Comparison of ENCODE assay signal across 22 cellular contexts in the genomic region with DNA sequence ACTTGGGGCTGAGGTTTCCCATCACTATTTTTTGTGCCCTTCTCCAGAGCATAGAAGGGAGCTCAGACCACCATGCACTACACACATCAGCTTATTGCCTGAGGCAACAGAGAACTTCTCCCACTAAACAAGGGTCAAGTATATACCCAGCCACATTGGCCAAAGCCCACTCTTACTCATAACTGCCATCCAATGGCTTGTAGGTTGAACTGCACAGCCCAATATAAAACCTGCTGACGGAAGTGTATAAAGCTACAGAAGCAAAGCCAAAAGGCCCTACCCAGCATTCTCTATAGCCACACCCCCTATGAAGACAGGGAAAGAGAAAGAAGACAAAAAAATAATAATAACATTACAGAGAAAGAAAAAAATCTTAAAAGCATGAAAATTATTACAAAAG.
DNase-seq lines count a peak whose midpoint lies in the region; ATAC-seq and TF ChIP-seq lines count a peak whose summit lies in the region.
"Had no signal": no experiment of that assay in that cellular context is flagged by ENCODE, and none has a peak within 500 bp of the region (broad histone marks: within the 10 kb centered on the region; RNA-seq: fewer than 3 reads in every experiment).

No MANE protein-coding gene starts in this region.

- intact Hi-C loops in posterior cingulate gyrus (cut with DNase I): no loop called here
- intact Hi-C loops in activated naive CD4-positive, alpha-beta T cell treated with anti-CD3 and anti-CD28 coated beads for 36 hours (cut with micrococcal nuclease): no loop called here
- intact Hi-C loops in PC-3 (cut with micrococcal nuclease): no loop called here

- H3K36me3 Mint-ChIP-seq in GM23338 (ENCODE audit: low read depth) (peaks cover 24% of the 10 kb centered on the region), endodermal cell (ENCODE audit: low read depth) (peaks cover 49% of the 10 kb centered on the region)
- H3K36me3 Mint-ChIP-seq in activated naive CD4-positive, alpha-beta T cell treated with anti-CD3 and anti-CD28 coated beads for 36 hours (ENCODE audit: low read depth): peaks cover 39% of the 10 kb centered on the region

- H4K20me1 ChIP-seq in GM23338 (replicated peaks; ENCODE audit: insufficient read depth) (no peaks in the 10 kb centered on the region), PC-3 (ENCODE audit: low read length) (no peaks in the 10 kb centered on the region)
- H4K20me1 ChIP-seq: BLaER1 treated with 17β-estradiol and CSF1 and Interleukin-3, amounts not matched to agents 10 nM and 100 nM had no signal

- H3K9ac ChIP-seq in endodermal cell (ENCODE audit: extremely low read depth, low read length, poor library complexity, severe bottlenecking): no peak overlapping the region
- H3K9ac ChIP-seq in PC-3 (ENCODE audit: low read length): no peak overlapping the region
- H3K9ac ChIP-seq: BLaER1 treated with 17β-estradiol and CSF1 and Interleukin-3, amounts not matched to agents 10 nM and 100 nM had no signal

- H3K79me2 ChIP-seq in GM23338 (replicated peaks; ENCODE audit: insufficient read depth) (peaks cover 42% of the 10 kb centered on the region), PC-3 (ENCODE audit: low read length) (0 out of 2 replicates have a peak, but pooled peaks cover 3% of the 10 kb centered on the region)

- CTCF ChIA-PET in activated naive CD4-positive, alpha-beta T cell treated with anti-CD3 and anti-CD28 coated beads for 36 hours (lab: Charles Lee): interaction anchor here (1.9 kb wide), 1 partner anchor 8 kb away, joined by 8 read pairs; no protein-coding TSS in a partner anchor
- CTCF ChIA-PET in PC-3 (lab: Charles Lee): no interaction called here

- no peak overlapping the region for H3K4me3 Mint-ChIP-seq in GM23338
- H3K4me3 Mint-ChIP-seq in endodermal cell: no peak overlapping the region
- no peak overlapping the region for H3K4me3 Mint-ChIP-seq in activated naive CD4-positive, alpha-beta T cell treated with anti-CD3 and anti-CD28 coated beads for 36 hours
- H3K4me3 Mint-ChIP-seq: CD8-positive, alpha-beta T cell had no signal

- BruUV-seq in PC-3 (replicated peaks; lab: Mats Ljungman, UMichigan): no TSS peak

- H3K27me3 ChIP-seq in GM23338 (ENCODE audit: insufficient read depth) (no peaks in the 10 kb centered on the region), endodermal cell (ENCODE audit: control insufficient read depth, insufficient read depth, low read length, poor library complexity, severe bottlenecking) (no peaks in the 10 kb centered on the region), PC-3 (ENCODE audit: low read length) (no peaks in the 10 kb centered on the region)
- H3K27me3 ChIP-seq: BLaER1 treated with 17β-estradiol and CSF1 and Interleukin-3, amounts not matched to agents 10 nM and 100 nM had no signal

- H3K4me1 Mint-ChIP-seq in GM23338: no peaks in the 10 kb centered on the region
- H3K4me1 Mint-ChIP-seq in endodermal cell: no peaks in the 10 kb centered on the region
- H3K4me1 Mint-ChIP-seq in activated naive CD4-positive, alpha-beta T cell treated with anti-CD3 and anti-CD28 coated beads for 36 hours (ENCODE audit: low read depth): peaks cover 4% of the 10 kb centered on the region

- H3F3A ChIP-seq in GM23338 (replicated peaks; ENCODE audit: low read depth) (no peaks in the 10 kb centered on the region), PC-3 (ENCODE audit: low read length, unreplicated experiment) (no peaks in the 10 kb centered on the region)

- WGBS in endodermal cell (ENCODE audit: insufficient coverage in 1 of 2, insufficient read length in 1 of 2), 2 experiments: 90% methylated on average over 1 of the region's 1 CpG; no CpG with 5 or more reads in 1 of the 2 experiments

- H3K4me2 ChIP-seq in GM23338: no peak overlapping the region
- H3K4me2 ChIP-seq in PC-3 (ENCODE audit: low read length): no peak overlapping the region
- H3K4me2 ChIP-seq: BLaER1 treated with 17β-estradiol and CSF1 and Interleukin-3, amounts not matched to agents 10 nM and 100 nM had no signal

- peak; percentile 54 for ATAC-seq in GM23338
- ATAC-seq in PC-3: no peak
- ATAC-seq: CD8-positive, alpha-beta T cell; HepG2; Panc1 had no signal

- DNase-seq in GM23338 (ENCODE audit: low spot score): peak; percentile 7
- DNase-seq in SK-N-DZ (ENCODE audit: low spot score): peak; percentile 7
- no peak for DNase-seq in endodermal cell
- no peak for DNase-seq in posterior cingulate gyrus
- DNase-seq in activated naive CD4-positive, alpha-beta T cell treated with anti-CD3 and anti-CD28 coated beads for 36 hours: no peak
- no peak for DNase-seq in PC-3
- DNase-seq in NCI-H226: no peak
- DNase-seq: CD8-positive, alpha-beta T cell; DND-41; GOT3; KBM-7; NCI-H1092 treated with DMSO at 0.1 percent for 48 hours; NCI-H1436 treated with DMSO at 0.1 percent for 48 hours; NCI-H1930; NCI-H510A; NCI-H748 treated with DMSO at 0.1 percent for 48 hours; NK-92 treated with Interleukin-12 subunit alpha and Interleukin-12 subunit beta, amount 100 ng/mL, for 24 hours; T-helper 1 cell had no signal

- no peaks in the 10 kb centered on the region for H3K9me2 ChIP-seq in GM23338 (ENCODE audit: insufficient read depth)
- H3K9me2 ChIP-seq in PC-3 (replicated peaks; ENCODE audit: low read length): no peaks in the 10 kb centered on the region

- H3K27ac Mint-ChIP-seq in GM23338 (no peak overlapping the region), endodermal cell (peak overlapping the region; percentile 17)
- H3K27ac Mint-ChIP-seq in activated naive CD4-positive, alpha-beta T cell treated with anti-CD3 and anti-CD28 coated beads for 36 hours: no peak overlapping the region
- H3K27ac Mint-ChIP-seq: CD8-positive, alpha-beta T cell had no signal

- H3K36me3 ChIP-seq in GM23338 (ENCODE audit: insufficient read depth): no peaks in the 10 kb centered on the region
- H3K36me3 ChIP-seq in endodermal cell (ENCODE audit: control insufficient read depth, insufficient read depth, low read length): peaks cover 22% of the 10 kb centered on the region
- H3K36me3 ChIP-seq in PC-3 (ENCODE audit: low read depth, low read length): 0 out of 2 replicates have a peak, but pooled peaks cover 5% of the 10 kb centered on the region

- no peaks in the 10 kb centered on the region for H3K4me1 ChIP-seq in GM23338 (ENCODE audit: insufficient read depth)
- no peaks in the 10 kb centered on the region for H3K4me1 ChIP-seq in endodermal cell (ENCODE audit: control insufficient read depth, insufficient read depth, low read length)
- no peaks in the 10 kb centered on the region for H3K4me1 ChIP-seq in PC-3 (ENCODE audit: insufficient read depth, low read length)
- H3K4me1 ChIP-seq: BLaER1 treated with 17β-estradiol and CSF1 and Interleukin-3, amounts not matched to agents 10 nM and 100 nM had no signal

- POLR2A ChIA-PET in PC-3 (lab: Charles Lee; ENCODE audit: unreplicated experiment): no interaction called here

- H3K4me3 ChIP-seq in GM23338 (no peak overlapping the region), endodermal cell (ENCODE audit: low read length) (no peak overlapping the region), PC-3 (ENCODE audit: low read length) (no peak overlapping the region)
- H3K4me3 ChIP-seq: BLaER1 treated with 17β-estradiol and CSF1 and Interleukin-3, amounts not matched to agents 10 nM and 100 nM had no signal

- H2AFZ ChIP-seq in GM23338 (no peak overlapping the region), PC-3 (ENCODE audit: low read length) (no peak overlapping the region)

- H3K27ac ChIP-seq in GM23338 (ENCODE audit: low read depth) (no peak overlapping the region), endodermal cell (ENCODE audit: low read depth, low read length) (no peak overlapping the region), PC-3 (ENCODE audit: low read length) (no peak overlapping the region)
- H3K27ac ChIP-seq: BLaER1 treated with 17β-estradiol and CSF1 and Interleukin-3, amounts not matched to agents 10 nM and 100 nM; HL-60 had no signal

- H3K27me3 Mint-ChIP-seq in GM23338 (ENCODE audit: insufficient read depth, low read depth, poor library complexity) (peaks cover 3% of the 10 kb centered on the region), endodermal cell (ENCODE audit: insufficient read depth) (no peaks in the 10 kb centered on the region)
- no peaks in the 10 kb centered on the region for H3K27me3 Mint-ChIP-seq in activated naive CD4-positive, alpha-beta T cell treated with anti-CD3 and anti-CD28 coated beads for 36 hours (ENCODE audit: low read depth)

- peak in 1 of 2 experiments; percentile 14; a peak in 1 of 4 replicates for TF ChIP-seq CTCF in GM23338 (conservative IDR thresholded peaks at IDR 0.05; ENCODE audit: low read depth in 2 of 2)
- TF ChIP-seq CTCF in endodermal cell (conservative IDR thresholded peaks at IDR 0.05): peak; percentile 40
- TF ChIP-seq CTCF in PC-3 (conservative IDR thresholded peaks at IDR 0.05; ENCODE audit: low read depth, low read length): no peak

- H3K9me3 Mint-ChIP-seq in GM23338 (no peaks in the 10 kb centered on the region; the same call in 1 of the 3 replicates), endodermal cell (peaks cover 10% of the 10 kb centered on the region)
- peaks cover 11% of the 10 kb centered on the region for H3K9me3 Mint-ChIP-seq in activated naive CD4-positive, alpha-beta T cell treated with anti-CD3 and anti-CD28 coated beads for 36 hours

- H3K9me3 ChIP-seq in endodermal cell (ENCODE audit: control insufficient read depth, low read length): peaks cover 16% of the 10 kb centered on the region
- no peaks in the 10 kb centered on the region for H3K9me3 ChIP-seq in PC-3 (ENCODE audit: low read length)

TF ChIP-seq in GM23338, 12 proteins besides CTCF, POLR2A, EP300 and RAD21 (continues in another document):
- TF ChIP-seq ZNF331 (CRISPR knock-in tag; IDR thresholded peaks at IDR 0.05; ENCODE audit: low read depth) (no peak), JUNB (IDR thresholded peaks at IDR 0.05; ENCODE audit: unreplicated experiment) (no peak)
- TF ChIP-seq, protein P1, sequence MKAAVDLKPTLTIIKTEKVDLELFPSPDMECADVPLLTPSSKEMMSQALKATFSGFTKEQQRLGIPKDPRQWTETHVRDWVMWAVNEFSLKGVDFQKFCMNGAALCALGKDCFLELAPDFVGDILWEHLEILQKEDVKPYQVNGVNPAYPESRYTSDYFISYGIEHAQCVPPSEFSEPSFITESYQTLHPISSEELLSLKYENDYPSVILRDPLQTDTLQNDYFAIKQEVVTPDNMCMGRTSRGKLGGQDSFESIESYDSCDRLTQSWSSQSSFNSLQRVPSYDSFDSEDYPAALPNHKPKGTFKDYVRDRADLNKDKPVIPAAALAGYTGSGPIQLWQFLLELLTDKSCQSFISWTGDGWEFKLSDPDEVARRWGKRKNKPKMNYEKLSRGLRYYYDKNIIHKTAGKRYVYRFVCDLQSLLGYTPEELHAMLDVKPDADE (IDR thresholded peaks at IDR 0.05): no peak

Comparison
In these comparisons a context has a peak if more than half of its experiments do, and no peak if none do; other contexts are left out.
1. DNase-seq: peak in GM23338 (single experiment) and SK-N-DZ (single experiment); none in endodermal cell (single experiment), posterior cingulate gyrus (0 of 10), activated naive CD4-positive, alpha-beta T cell treated with anti-CD3 and anti-CD28 coated beads for 36 hours (single experiment), PC-3 (single experiment) and NCI-H226 (single experiment).